ENCODE assay signal across 25 cellular contexts in the genomic region with DNA sequence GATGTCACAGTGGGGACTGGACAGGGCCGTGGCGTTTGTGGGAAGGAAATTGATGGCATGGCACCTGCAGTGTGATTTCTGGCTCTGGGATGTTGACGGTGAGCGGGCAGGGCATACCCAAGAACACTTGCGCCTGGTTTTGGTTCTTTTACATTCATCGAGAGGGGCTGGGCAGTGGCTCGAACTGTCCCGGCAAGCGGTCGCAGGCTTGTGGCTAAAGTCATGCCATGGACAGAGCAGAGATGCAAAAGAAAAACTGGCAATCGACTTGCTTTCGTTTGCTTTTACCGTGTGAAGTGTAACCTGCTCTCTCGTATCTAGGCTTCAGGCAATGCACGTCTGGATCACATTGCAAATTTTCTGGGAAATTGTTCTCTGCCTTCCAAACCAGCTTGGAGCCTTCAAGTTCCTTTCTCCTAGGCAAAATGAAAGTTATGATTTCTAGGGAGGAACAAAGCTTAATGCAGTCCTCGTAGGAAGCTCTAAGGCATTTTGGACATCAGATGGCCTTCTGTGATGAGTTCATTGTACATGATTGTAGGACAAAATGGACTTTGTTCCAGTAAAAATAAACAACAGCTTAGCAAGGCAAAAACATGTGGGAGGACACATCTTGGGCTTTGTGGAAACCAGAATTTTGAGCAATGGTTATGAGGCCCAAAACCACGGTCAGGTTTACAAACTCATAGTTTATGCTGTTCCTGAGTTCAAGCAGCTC. TPM values are rescaled to one million over a fixed set of nuclear protein-coding genes. Genes with fewer than 3 reads are reported as not detected.
DNase-seq lines count a peak whose midpoint lies in the region; ATAC-seq, FAIRE-seq and TF ChIP-seq lines count a peak whose summit lies in the region.
"Had no signal": no experiment of that assay in that cellular context is flagged by ENCODE, and none has a peak within 500 bp of the region (broad histone marks: within the 10 kb centered on the region; RNA-seq: fewer than 3 reads in every experiment).

No MANE protein-coding gene starts in this region.

- peak overlapping the region in 8 of 10 donors; percentile 2 to 66 (median 48) for H3K27ac ChIP-seq in heart right ventricle
- peak overlapping the region; percentile 30 for H3K27ac ChIP-seq in vagina
- H3K27ac ChIP-seq: brain microvascular endothelial cell had no signal

- H3K36me3 ChIP-seq in heart right ventricle (peaks cover 0 to 99% (median 0%) of the 10 kb centered on the region in 9 donors), vagina (peaks cover 0 to 8% of the 10 kb centered on the region in 2 donors)
- H3K36me3 ChIP-seq: brain microvascular endothelial cell had no signal

- no peak overlapping the region for H3K4me3 ChIP-seq in heart right ventricle
- no peak overlapping the region for H3K4me3 ChIP-seq in vagina
- H3K4me3 ChIP-seq: smooth muscle cell had no signal

- peaks cover 0 to 10% (median 0%) of the 10 kb centered on the region in 9 donors for H3K4me1 ChIP-seq in heart right ventricle
- H3K4me1 ChIP-seq in vagina, result peaks cover 21% of the 10 kb centered on the region

- H3K27me3 Mint-ChIP-seq in nephron (ENCODE audit: low read depth), result peaks cover 3% of the 10 kb centered on the region
- no peaks in the 10 kb centered on the region for H3K27me3 Mint-ChIP-seq in osteocyte (ENCODE audit: unreplicated experiment)
- H3K27me3 Mint-ChIP-seq: activated naive CD8-positive, alpha-beta T cell treated with anti-CD3 and anti-CD28 coated beads, Interleukin-2, amount 50 U/mL, for 24 hours had no signal

- H3K4me1 Mint-ChIP-seq in nephron, result peaks cover 12% of the 10 kb centered on the region
- no peaks in the 10 kb centered on the region for H3K4me1 Mint-ChIP-seq in osteocyte (ENCODE audit: unreplicated experiment)
- H3K4me1 Mint-ChIP-seq: activated naive CD8-positive, alpha-beta T cell treated with anti-CD3 and anti-CD28 coated beads, Interleukin-2, amount 50 U/mL, for 24 hours; naive thymus-derived CD8-positive, alpha-beta T cell had no signal

- H3K9me3 Mint-ChIP-seq in nephron (no peaks in the 10 kb centered on the region), osteocyte (ENCODE audit: unreplicated experiment) (no peaks in the 10 kb centered on the region)
- H3K9me3 Mint-ChIP-seq: activated CD4-positive, alpha-beta memory T cell treated with anti-CD3 and anti-CD28 coated beads for 36 hours; activated naive CD8-positive, alpha-beta T cell treated with anti-CD3 and anti-CD28 coated beads, Interleukin-2, amount 50 U/mL, for 24 hours; naive thymus-derived CD8-positive, alpha-beta T cell; stimulated activated naive B cell treated with anti-CD40 and anti-IgM and Interleukin-4, amounts not matched to agents 10 μg/mL and 1 μg/mL and 100 μg/mL, for 72 hours had no signal

- H3K9me3 ChIP-seq in heart right ventricle (no peaks in the 10 kb centered on the region), vagina (no peaks in the 10 kb centered on the region)

- no peak for FAIRE-seq in frontal cortex (lab: Jason Lieb, UNC)
- FAIRE-seq: GM19239 had no signal

- no peak for TF ChIP-seq POLR2A in vagina (IDR thresholded peaks at IDR 0.05)

- ATAC-seq in Right ventricle myocardium superior (ENCODE audit: poor library complexity) (no peak), heart right ventricle (peak in 6 of 8 donors; percentile 5 to 43 (median 28))
- ATAC-seq: activated naive CD8-positive, alpha-beta T cell treated with anti-CD3 and anti-CD28 coated beads, Interleukin-2, amount 50 U/mL, for 24 hours; naive thymus-derived CD8-positive, alpha-beta T cell; stimulated activated naive B cell treated with anti-CD40 and anti-IgM and Interleukin-4, amounts not matched to agents 10 μg/mL and 1 μg/mL and 100 μg/mL, for 72 hours had no signal

- H3K4me3 Mint-ChIP-seq in nephron, result no peak overlapping the region
- no peak overlapping the region for H3K4me3 Mint-ChIP-seq in osteocyte (ENCODE audit: unreplicated experiment)
- H3K4me3 Mint-ChIP-seq: activated CD4-positive, alpha-beta memory T cell treated with anti-CD3 and anti-CD28 coated beads for 36 hours; activated naive CD8-positive, alpha-beta T cell treated with anti-CD3 and anti-CD28 coated beads, Interleukin-2, amount 50 U/mL, for 24 hours; naive thymus-derived CD8-positive, alpha-beta T cell; stimulated activated naive B cell treated with anti-CD40 and anti-IgM and Interleukin-4, amounts not matched to agents 10 μg/mL and 1 μg/mL and 100 μg/mL, for 72 hours had no signal

- WGBS in heart right ventricle, 2 donors, result 83 to 84% methylated on average over 17 of the region's 17 CpGs

- TF ChIP-seq CTCF in heart right ventricle (IDR thresholded peaks at IDR 0.05) (no peak), nephron (IDR thresholded peaks at IDR 0.05; ENCODE audit: unreplicated experiment in 3 of 3) (no peak), vagina (IDR thresholded peaks at IDR 0.05) (no peak), osteocyte (IDR thresholded peaks at IDR 0.05) (no peak)

- DNase-seq in Right ventricle myocardium superior (peak; percentile 22), cardiac septum (ENCODE audit: low spot score) (no peak), heart right ventricle (no peak), vagina (ENCODE audit: extremely low spot score in 2 of 2) (no peak), frontal cortex (ENCODE audit: low spot score in 2 of 2) (no peak), osteocyte (ENCODE audit: extremely low spot score, unreplicated experiment) (no peak)
- no peak for DNase-seq in stimulated activated CD4-positive, alpha-beta T cell treated with anti-CD3 and anti-CD28 coated beads, Interleukin-2, amount 100 ng/mL, for 24 hours
- DNase-seq: activated CD4-positive, alpha-beta memory T cell treated with anti-CD3 and anti-CD28 coated beads for 36 hours; activated effector memory CD4-positive, alpha-beta T cell treated with anti-CD3 and anti-CD28 coated beads, Interleukin-2, amount 50 U/mL, for 16 hours; activated naive CD8-positive, alpha-beta T cell treated with anti-CD3 and anti-CD28 coated beads, Interleukin-2, amount 50 U/mL, for 24 hours; activated T-cell treated with anti-CD3 and anti-CD28 coated beads for 4 hours; brain microvascular endothelial cell; Kasumi-1; kidney glomerular epithelial cell; mesenchymal stem cell; naive thymus-derived CD8-positive, alpha-beta T cell; NCI-H1048; NCI-H187; NCI-H69; stimulated activated CD4-positive, alpha-beta T cell treated with anti-CD3 and anti-CD28 coated beads, Interleukin-2, amount 100 ng/mL, for 48 hours; stimulated activated naive B cell treated with anti-CD40 and anti-IgM and Interleukin-4, amounts not matched to agents 10 μg/mL and 1 μg/mL and 100 μg/mL, for 72 hours had no signal

- H3K27me3 ChIP-seq in heart right ventricle (no peaks in the 10 kb centered on the region), vagina (no peaks in the 10 kb centered on the region)
- H3K27me3 ChIP-seq: brain microvascular endothelial cell had no signal

- peak overlapping the region in 2 of 3 experiments; percentile 38 to 49 for H3K27ac Mint-ChIP-seq in nephron
- no peak overlapping the region for H3K27ac Mint-ChIP-seq in osteocyte (ENCODE audit: unreplicated experiment)
- H3K27ac Mint-ChIP-seq: activated CD4-positive, alpha-beta memory T cell treated with anti-CD3 and anti-CD28 coated beads for 36 hours; activated naive CD8-positive, alpha-beta T cell treated with anti-CD3 and anti-CD28 coated beads, Interleukin-2, amount 50 U/mL, for 24 hours; naive thymus-derived CD8-positive, alpha-beta T cell; progenitor cell of endocrine pancreas; stimulated activated naive B cell treated with anti-CD40 and anti-IgM and Interleukin-4, amounts not matched to agents 10 μg/mL and 1 μg/mL and 100 μg/mL, for 72 hours had no signal

- intact Hi-C loops in Right ventricle myocardium superior (cut with DNase I), result no loop called here
- intact Hi-C loops in cardiac septum (cut with DNase I), result no loop called here
- intact Hi-C loops in heart right ventricle (cut with DNase I), result no loop called here
- intact Hi-C loops in vagina (cut with DNase I), result no loop called here

- peaks cover 7% of the 10 kb centered on the region for H3K36me3 Mint-ChIP-seq in nephron (ENCODE audit: low read depth)
- H3K36me3 Mint-ChIP-seq in osteocyte (ENCODE audit: unreplicated experiment), result no peaks in the 10 kb centered on the region
- H3K36me3 Mint-ChIP-seq: activated CD4-positive, alpha-beta memory T cell treated with anti-CD3 and anti-CD28 coated beads for 36 hours; naive thymus-derived CD8-positive, alpha-beta T cell had no signal

RNA-seq across cellular contexts. Expression of a gene that starts 18.3 kb away (rescaled TPM):
- total RNA-seq in Right ventricle myocardium superior (86.1 TPM), cardiac septum (54.6 TPM), heart right ventricle (100 to 1,000 TPM in 2 of 10 donors, 10 to 100 TPM in 8; 29.7 to 157 (median 72.6) TPM), vagina (35.8 TPM), frontal cortex (4.5 TPM), osteocyte (1.0 and 1.5 TPM in 2 replicates)
- polyA plus RNA-seq in heart right ventricle, result 10 to 100 TPM; 16.8 to 35.0 TPM
- total RNA-seq: smooth muscle cell had no signal
